In the genomic region with DNA sequence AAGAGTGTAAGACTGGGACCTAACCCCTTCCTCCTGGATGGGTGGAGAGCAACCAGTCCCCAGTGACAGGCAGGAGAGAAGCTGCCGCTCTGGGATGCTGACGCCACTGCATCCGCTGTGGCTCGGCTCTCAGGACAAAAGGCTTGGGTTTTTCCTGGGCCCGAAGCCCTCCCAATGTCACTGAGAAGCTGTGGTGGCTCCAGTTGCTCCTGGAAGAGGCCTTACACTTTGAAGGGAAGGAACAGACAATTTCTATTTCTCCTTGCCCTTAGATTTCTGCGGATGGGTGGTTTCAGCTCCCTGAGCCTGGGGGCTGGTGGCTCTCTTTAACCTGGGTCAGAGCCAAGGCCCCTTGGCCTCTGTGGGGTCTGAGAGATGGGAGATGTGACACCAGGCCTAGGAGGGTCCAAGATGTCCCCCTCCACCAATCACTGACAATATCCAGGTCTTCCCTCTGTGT, we compare ENCODE assay signal across 22 cellular contexts. TPM values are rescaled to one million over a fixed set of nuclear protein-coding genes. Genes with fewer than 3 reads are reported as not detected.
DNase-seq lines count a peak whose midpoint lies in the region; ATAC-seq, FAIRE-seq and TF ChIP-seq lines count a peak whose summit lies in the region.
"Had no signal": no experiment of that assay in that cellular context is flagged by ENCODE, and none has a peak within 500 bp of the region (broad histone marks: within the 10 kb centered on the region; RNA-seq: fewer than 3 reads in every experiment).

No MANE protein-coding gene starts in this region.

- no peak for DNase-seq in activated T-cell treated with anti-CD3 and anti-CD28 coated beads, Interleukin-2, amount 50 U/mL, for 72 hours
- no peak for DNase-seq in activated T-cell treated with anti-CD3 and anti-CD28 coated beads, Interleukin-2, amount 50 U/mL, for 1 hour
- peak; percentile 46 for DNase-seq in kidney
- peak; percentile 44 for DNase-seq in sciatic nerve (ENCODE audit: low spot score)
- DNase-seq in cerebellar nuclear complex (lab: John Stamatoyannopoulos, UW) = no peak
- DNase-seq in Kasumi-1 (lab: John Stamatoyannopoulos, UW) = no peak
- DNase-seq: activated CD4-positive, alpha-beta T cell treated with anti-CD3 and anti-CD28 coated beads, Interleukin-2, amount 50 U/mL, for 48 hours; islet precursor cell; mesendoderm; MM.1S; NCI-H1694; NCI-H2227 treated with DMSO at 0.1 percent for 48 hours; NK-92 treated with Interleukin-12 subunit alpha and Interleukin-12 subunit beta, amount 100 ng/mL, for 24 hours; stimulated activated naive CD4-positive, alpha-beta T cell treated with Interleukin-2 at 50 U/mL for 16 hours had no signal

- H3K4me1 Mint-ChIP-seq in activated T-cell treated with anti-CD3 and anti-CD28 coated beads, Interleukin-2, amount 50 U/mL, for 72 hours (ENCODE audit: low read depth) = peaks cover 39% of the 10 kb centered on the region

- H3K4me3 Mint-ChIP-seq in activated T-cell treated with anti-CD3 and anti-CD28 coated beads, Interleukin-2, amount 50 U/mL, for 72 hours = no peak overlapping the region

- FAIRE-seq in kidney (lab: Jason Lieb, UNC) = no peak
- FAIRE-seq: A549, H1 had no signal

- H3K36me3 Mint-ChIP-seq in activated T-cell treated with anti-CD3 and anti-CD28 coated beads, Interleukin-2, amount 50 U/mL, for 72 hours (ENCODE audit: insufficient read depth in 2 of 2) = no peaks in the 10 kb centered on the region

- H3K27ac Mint-ChIP-seq in activated T-cell treated with anti-CD3 and anti-CD28 coated beads, Interleukin-2, amount 50 U/mL, for 72 hours = peak overlapping the region; percentile 54

- TF ChIP-seq CTCF in kidney (IDR thresholded peaks at IDR 0.05; ENCODE audit: borderline replicate concordance, extremely low read depth, insufficient read depth) = no peak

- H3K9ac ChIP-seq in kidney (ENCODE audit: low read length in 2 of 2) = no peak overlapping the region

- H3K9me3 ChIP-seq in kidney (ENCODE audit: control insufficient read depth in 1 of 2, low read length in 2 of 2) = no peaks in the 10 kb centered on the region
- H3K9me3 ChIP-seq: A549, tibial nerve had no signal

- H3K4me1 ChIP-seq in kidney (ENCODE audit: control insufficient read depth in 1 of 2, insufficient read depth in 1 of 2, low read depth in 1 of 2, low read length in 2 of 2) = peaks cover 0 to 2% of the 10 kb centered on the region in 2 donors

- H3K4me3 ChIP-seq in kidney (ENCODE audit: low read length in 2 of 2) = no peak overlapping the region
- H3K4me3 ChIP-seq: A549, hepatocyte, tibial nerve had no signal

- intact Hi-C loops in kidney (cut with DNase I) (no loop called here), sciatic nerve (cut with DNase I) (no loop called here)

- no peak for ATAC-seq in activated T-cell treated with anti-CD3 and anti-CD28 coated beads, Interleukin-2, amount 50 U/mL, for 72 hours (replicated peaks in 1 of 2)
- ATAC-seq in sciatic nerve (no peak), HG03342 (IDR thresholded peaks at IDR 0.05; ENCODE audit: unreplicated experiment) (no peak)
- ATAC-seq: A549 had no signal

- no peak overlapping the region for H3K27ac ChIP-seq in kidney (ENCODE audit: low read depth in 2 of 2, low read length in 2 of 2)
- H3K27ac ChIP-seq: A549, hepatocyte, tibial nerve, VCaP had no signal

- no peaks in the 10 kb centered on the region for H3K9me3 Mint-ChIP-seq in activated T-cell treated with anti-CD3 and anti-CD28 coated beads, Interleukin-2, amount 50 U/mL, for 72 hours

- H3K36me3 ChIP-seq in kidney (ENCODE audit: control insufficient read depth in 1 of 2, insufficient read depth in 2 of 2, low read length in 2 of 2) = no peaks in the 10 kb centered on the region

- no peaks in the 10 kb centered on the region for H3K27me3 Mint-ChIP-seq in activated T-cell treated with anti-CD3 and anti-CD28 coated beads, Interleukin-2, amount 50 U/mL, for 72 hours (ENCODE audit: low read depth)

TF ChIP-seq in PFSK-1, 5 proteins besides CTCF, POLR2A, EP300 and RAD21:
- TF ChIP-seq POLR2AphosphoS5 (IDR thresholded peaks at IDR 0.05; ENCODE audit: low read depth, low read length) (peak; percentile 44; the same call in 1 of the 2 replicates), SIN3A (IDR thresholded peaks at IDR 0.05; ENCODE audit: borderline replicate concordance, insufficient read depth, low read length) (no peak)
TF ChIP-seq in PFSK-1: peak in this region for 1.

RNA-seq across cellular contexts. Expression of a gene that starts 21.4 kb away (rescaled TPM):
- under 1 TPM; 0.07 to 0.14 TPM for total RNA-seq in activated T-cell treated with anti-CD3 and anti-CD28 coated beads, Interleukin-2, amount 50 U/mL, for 72 hours
- polyA plus RNA-seq in PFSK-1 (2012; ENCODE audit: insufficient read length, low read depth) = 0.29 TPM
- total RNA-seq in kidney (0.69 TPM), sciatic nerve (0.31 TPM)
- polyA plus RNA-seq in kidney (ENCODE audit: insufficient read depth, low read depth, low replicate concordance) = 0.13 TPM
- total RNA-seq: hepatocyte, RPMI7951 had no signal

Comparison
In these comparisons a context has a peak if more than half of its experiments do, and no peak if none do; other contexts are left out.
1. DNase-seq: peak in kidney (single experiment) and sciatic nerve (single experiment); none in activated T-cell treated with anti-CD3 and anti-CD28 coated beads, Interleukin-2, amount 50 U/mL, for 72 hours (0 of 2), activated T-cell treated with anti-CD3 and anti-CD28 coated beads, Interleukin-2, amount 50 U/mL, for 1 hour (single experiment), cerebellar nuclear complex (0 of 2) and Kasumi-1 (0 of 2).